Comparison of ENCODE assay signal across 9 cellular contexts in genomic region chr6:31702819-31703716, GRCh38. TPM values are rescaled to one million over a fixed set of nuclear protein-coding genes. Genes with fewer than 3 reads are reported as not detected.
DNase-seq lines count a peak whose midpoint lies in the region; ATAC-seq, FAIRE-seq and TF ChIP-seq lines count a peak whose summit lies in the region.
"Had no signal": no experiment of that assay in that cellular context is flagged by ENCODE, and none has a peak within 500 bp of the region (broad histone marks: within the 10 kb centered on the region; RNA-seq: fewer than 3 reads in every experiment).

TSS of gene ABHD16A (minus strand) at chr6:31703324. CDS start at chr6:31703281, 43 bp downstream.

- peak within 1 kb of the TSS; percentile 99 for H3K27ac Mint-ChIP-seq in activated CD4-positive, alpha-beta T cell treated with anti-CD3 and anti-CD28 coated beads, Interleukin-2, amount 10 ng/mL, durations not matched to agents 24 days and 14 days

- peak within 1 kb of the TSS; percentile 98 for H3K4me3 Mint-ChIP-seq in activated CD4-positive, alpha-beta T cell treated with anti-CD3 and anti-CD28 coated beads, Interleukin-2, amount 10 ng/mL, durations not matched to agents 24 days and 14 days

- DNase-seq in AG20443 (ENCODE audit: low spot score), result peak; percentile 99
- peak; percentile 97 for DNase-seq in GM19239 (ENCODE audit: insufficient read length, low spot score)
- DNase-seq in NCI-H526 treated with DMSO at 0.1 percent for 48 hours (lab: John Stamatoyannopoulos, UW), result peak; percentile 94
- DNase-seq in activated CD4-positive, alpha-beta T cell treated with anti-CD3 and anti-CD28 coated beads, Interleukin-2, amount 10 ng/mL, durations not matched to agents 24 days and 14 days, result peak; percentile 99
- peak; percentile 99 for DNase-seq in coronary artery (ENCODE audit: low spot score)
- peak; percentile 94 to 95 for DNase-seq in stimulated activated CD4-positive, alpha-beta T cell treated with anti-CD3 and anti-CD28 coated beads, Interleukin-1b, Interleukin-23, amount 100 ng/mL, for 4 hours (ENCODE audit: low read depth in 2 of 2)

- peak; percentile 85 for ATAC-seq in HG03460 (IDR thresholded peaks at IDR 0.05; ENCODE audit: unreplicated experiment)

- H3K4me1 Mint-ChIP-seq in activated CD4-positive, alpha-beta T cell treated with anti-CD3 and anti-CD28 coated beads, Interleukin-2, amount 10 ng/mL, durations not matched to agents 24 days and 14 days, result peaks cover 23% of the 10 kb centered on the region

- no peaks in the 10 kb centered on the region for H3K9me3 Mint-ChIP-seq in activated CD4-positive, alpha-beta T cell treated with anti-CD3 and anti-CD28 coated beads, Interleukin-2, amount 10 ng/mL, durations not matched to agents 24 days and 14 days

- H3K4me3 ChIP-seq in coronary artery, result peak within 1 kb of the TSS; percentile 95

- intact Hi-C loops in activated CD4-positive, alpha-beta T cell treated with anti-CD3 and anti-CD28 coated beads, Interleukin-2, amount 10 ng/mL, durations not matched to agents 24 days and 14 days (cut with micrococcal nuclease), result loop anchor here (1.0 to 2.0 kb wide), 5 partner anchors 22 to 160 kb away; partner anchors contain the start of genes CLIC1 and LY6G5C

- peak within 1 kb of the TSS; percentile 96 to 99 for H3K27ac ChIP-seq in coronary artery
- H3K27ac ChIP-seq in layer of hippocampus (ENCODE audit: low read depth, low read length), result peak within 1 kb of the TSS; percentile 98

- peak; percentile 97 for FAIRE-seq in GM19239 (lab: Jason Lieb, UNC)
- FAIRE-seq: colon had no signal

- H3K27me3 Mint-ChIP-seq in activated CD4-positive, alpha-beta T cell treated with anti-CD3 and anti-CD28 coated beads, Interleukin-2, amount 10 ng/mL, durations not matched to agents 24 days and 14 days, result no peaks in the 10 kb centered on the region

- peaks cover 10% of the 10 kb centered on the region for H3K36me3 Mint-ChIP-seq in activated CD4-positive, alpha-beta T cell treated with anti-CD3 and anti-CD28 coated beads, Interleukin-2, amount 10 ng/mL, durations not matched to agents 24 days and 14 days (ENCODE audit: low read depth)

- no peaks in the 10 kb centered on the region for H3K27me3 ChIP-seq in layer of hippocampus (ENCODE audit: control insufficient read depth, insufficient read depth, low read length)

- TF ChIP-seq CTCF in coronary artery (IDR thresholded peaks at IDR 0.05), result no peak

RNA-seq across cellular contexts. Expression of gene ABHD16A, which starts in this region (rescaled TPM):
- 43.1 and 44.7 TPM in 2 replicates for total RNA-seq in activated CD4-positive, alpha-beta T cell treated with anti-CD3 and anti-CD28 coated beads, Interleukin-2, amount 10 ng/mL, durations not matched to agents 24 days and 14 days

Comparison
In these comparisons a context has a peak if more than half of its experiments do, and no peak if none do; other contexts are left out.
1. Peak in every context shown above with its lines: DNase-seq, ATAC-seq, H3K4me3 ChIP-seq and H3K27ac ChIP-seq.